27 cellular contexts compared by ENCODE assay signal in genomic region chr17:56762988-56763387, GRCh38.
DNase-seq lines count a peak whose midpoint lies in the region; ATAC-seq and TF ChIP-seq lines count a peak whose summit lies in the region.
"Had no signal": no experiment of that assay in that cellular context is flagged by ENCODE, and none has a peak within 500 bp of the region (broad histone marks: within the 10 kb centered on the region; RNA-seq: fewer than 3 reads in every experiment).

No MANE protein-coding gene starts in this region.

- 46% methylated on average over 1 of the region's 1 CpG for WGBS in SK-N-SH (ENCODE audit: low lambda C conversion rate)

- H3K27me3 ChIP-seq in SK-N-SH (ENCODE audit: insufficient read depth) (no peaks in the 10 kb centered on the region; the same call in 1 of the 2 replicates), BLaER1 (no peaks in the 10 kb centered on the region), Loucy (ENCODE audit: insufficient read depth, low read length, poor library complexity, severe bottlenecking) (no peaks in the 10 kb centered on the region), PC-3 (ENCODE audit: low read length) (no peaks in the 10 kb centered on the region), HAP-1 (ENCODE audit: low read depth) (peaks cover 2% of the 10 kb centered on the region; the same call in 1 of the 2 replicates)

- in situ Hi-C loops in HAP-1 (cut with MboI; ENCODE audit: low sequenced_read_pairs), result no loop called here

- H3F3A ChIP-seq in SK-N-SH (replicated peaks; ENCODE audit: insufficient read depth), result no peaks in the 10 kb centered on the region
- no peaks in the 10 kb centered on the region for H3F3A ChIP-seq in Loucy (ENCODE audit: low read depth)
- no peaks in the 10 kb centered on the region for H3F3A ChIP-seq in PC-3 (ENCODE audit: low read length, unreplicated experiment)

- H3K4me2 ChIP-seq in SK-N-SH (no peak overlapping the region), BLaER1 (peak overlapping the region; percentile 40), Loucy (ENCODE audit: low read depth, low read length, poor library complexity, severe bottlenecking) (peak overlapping the region; percentile 67), PC-3 (ENCODE audit: low read length) (no peak overlapping the region)

- peak overlapping the region; percentile 40 for H3K4me3 Mint-ChIP-seq in activated naive CD8-positive, alpha-beta T cell
- H3K4me3 Mint-ChIP-seq: H9; mesothelial cell of epicardium; naive B cell; stimulated activated naive B cell treated with anti-CD40 and anti-IgM and Interleukin-4, amounts not matched to agents 10 μg/mL and 1 μg/mL and 100 μg/mL, for 72 hours had no signal

- DNase-seq in SK-N-SH (no peak), PC-3 (no peak), HAP-1 (ENCODE audit: low spot score in 2 of 2) (no peak)
- DNase-seq: caudate nucleus; foreskin keratinocyte; GDM1; H9; heart left ventricle; kidney; naive B cell; NCI-H1105; NCI-H1930; NCI-H69; nucleus accumbens; psoas muscle; SIG-M5; stimulated activated CD4-positive, alpha-beta T cell treated with anti-CD3 and anti-CD28 coated beads, Interleukin-4, amount 100 ng/mL, for 4 hours; stimulated activated naive B cell treated with anti-CD40 and anti-IgM and Interleukin-4, amounts not matched to agents 10 μg/mL and 1 μg/mL and 100 μg/mL, for 72 hours had no signal

- no TSS peak for BruUV-seq in PC-3 (replicated peaks; lab: Mats Ljungman, UMichigan)

- TF ChIP-seq EP300 in SK-N-SH (IDR thresholded peaks at IDR 0.05; ENCODE audit: borderline replicate concordance in 1 of 2, low read depth in 1 of 2, low read length in 1 of 2), result no peak

- H3K9me3 ChIP-seq in SK-N-SH (no peaks in the 10 kb centered on the region), BLaER1 (peaks cover 44% of the 10 kb centered on the region), Loucy (ENCODE audit: insufficient read depth, low read depth, low read length) (no peaks in the 10 kb centered on the region), PC-3 (ENCODE audit: low read length) (no peaks in the 10 kb centered on the region), HAP-1 (no peaks in the 10 kb centered on the region)
- H3K9me3 ChIP-seq: heart left ventricle, psoas muscle, thoracic aorta had no signal

- peaks cover 15% of the 10 kb centered on the region for H3K4me1 Mint-ChIP-seq in activated naive CD8-positive, alpha-beta T cell (ENCODE audit: low read depth)
- H3K4me1 Mint-ChIP-seq: mesothelial cell of epicardium; naive B cell; stimulated activated naive B cell treated with anti-CD40 and anti-IgM and Interleukin-4, amounts not matched to agents 10 μg/mL and 1 μg/mL and 100 μg/mL, for 72 hours had no signal

- H3K27me3 Mint-ChIP-seq in activated naive CD8-positive, alpha-beta T cell, result no peaks in the 10 kb centered on the region
- H3K27me3 Mint-ChIP-seq: stimulated activated naive B cell treated with anti-CD40 and anti-IgM and Interleukin-4, amounts not matched to agents 10 μg/mL and 1 μg/mL and 100 μg/mL, for 72 hours had no signal

- no peak for TF ChIP-seq RAD21 in SK-N-SH (IDR thresholded peaks at IDR 0.05; ENCODE audit: low read length)

- H3K9ac ChIP-seq in SK-N-SH, result no peak overlapping the region
- no peak overlapping the region for H3K9ac ChIP-seq in BLaER1
- peak overlapping the region; percentile 68 for H3K9ac ChIP-seq in Loucy (ENCODE audit: low read depth, low read length, poor library complexity, severe bottlenecking)
- no peak overlapping the region for H3K9ac ChIP-seq in PC-3 (ENCODE audit: low read length)

- ATAC-seq in SK-N-SH treated with all-trans-retinoic acid at 6 μM for 48 hours (no peak), PC-3 (no peak; the same call in 1 of the 2 replicates), GM18498 (IDR thresholded peaks at IDR 0.05; ENCODE audit: unreplicated experiment) (no peak)
- ATAC-seq: esophagus mucosa; foreskin keratinocyte; heart left ventricle; psoas muscle; stimulated activated naive B cell treated with anti-CD40 and anti-IgM and Interleukin-4, amounts not matched to agents 10 μg/mL and 1 μg/mL and 100 μg/mL, for 72 hours had no signal

- H3K36me3 ChIP-seq in SK-N-SH (replicated peaks in 1 of 2; ENCODE audit: control insufficient read depth in 1 of 2, insufficient read depth in 2 of 2, low read length in 1 of 2) (no peaks in the 10 kb centered on the region), BLaER1 (0 out of 2 replicates have a peak, but pooled peaks cover 7% of the 10 kb centered on the region), Loucy (ENCODE audit: insufficient read depth, low read length) (no peaks in the 10 kb centered on the region), PC-3 (ENCODE audit: low read depth, low read length) (no peaks in the 10 kb centered on the region), HAP-1 (replicated peaks) (no peaks in the 10 kb centered on the region)
- H3K36me3 ChIP-seq: heart left ventricle, thoracic aorta had no signal

- CTCF ChIA-PET in SK-N-SH (lab: Yijun Ruan, JAX) (interaction anchor here (3.3 to 5.2 kb wide), 2 partner anchors 18 to 47 kb away, joined by 19 to 63 read pairs; no protein-coding TSS in a partner anchor), PC-3 (lab: Charles Lee) (no interaction called here)

- peak overlapping the region; percentile 65 for H3K27ac Mint-ChIP-seq in activated naive CD8-positive, alpha-beta T cell
- H3K27ac Mint-ChIP-seq: H9; mesothelial cell of epicardium; naive B cell; stimulated activated naive B cell treated with anti-CD40 and anti-IgM and Interleukin-4, amounts not matched to agents 10 μg/mL and 1 μg/mL and 100 μg/mL, for 72 hours had no signal

- POLR2A ChIA-PET in SK-N-SH (lab: Yijun Ruan, JAX), result no interaction called here
- POLR2A ChIA-PET in PC-3 (lab: Charles Lee; ENCODE audit: unreplicated experiment), result no interaction called here

- H3K36me3 Mint-ChIP-seq in activated naive CD8-positive, alpha-beta T cell, result no peaks in the 10 kb centered on the region
- H3K36me3 Mint-ChIP-seq: mesothelial cell of epicardium; naive B cell; stimulated activated naive B cell treated with anti-CD40 and anti-IgM and Interleukin-4, amounts not matched to agents 10 μg/mL and 1 μg/mL and 100 μg/mL, for 72 hours had no signal

- H4K20me1 ChIP-seq in SK-N-SH (ENCODE audit: insufficient read depth) (no peaks in the 10 kb centered on the region), BLaER1 (no peaks in the 10 kb centered on the region), Loucy (ENCODE audit: insufficient read depth, low read length, poor library complexity, severe bottlenecking) (no peaks in the 10 kb centered on the region), PC-3 (ENCODE audit: low read length) (no peaks in the 10 kb centered on the region)

- H3K4me1 ChIP-seq in SK-N-SH (ENCODE audit: control insufficient read depth in 1 of 2, insufficient read depth in 2 of 2, low read depth in 1 of 2, low read length in 1 of 2), result no peaks in the 10 kb centered on the region
- peaks cover 40% of the 10 kb centered on the region for H3K4me1 ChIP-seq in BLaER1
- H3K4me1 ChIP-seq in Loucy (ENCODE audit: insufficient read depth, low read length, poor library complexity, severe bottlenecking), result peaks cover 57% of the 10 kb centered on the region
- peaks cover 12% of the 10 kb centered on the region for H3K4me1 ChIP-seq in PC-3 (ENCODE audit: insufficient read depth, low read length)
- H3K4me1 ChIP-seq in HAP-1, result no peaks in the 10 kb centered on the region
- H3K4me1 ChIP-seq: foreskin keratinocyte, heart left ventricle, psoas muscle had no signal

- H3K9me2 ChIP-seq in SK-N-SH (no peaks in the 10 kb centered on the region), Loucy (replicated peaks; ENCODE audit: low read depth, low read length) (no peaks in the 10 kb centered on the region), PC-3 (replicated peaks; ENCODE audit: low read length) (0 out of 2 replicates have a peak, but pooled peaks cover 3% of the 10 kb centered on the region)

- H3K9me3 Mint-ChIP-seq in activated naive CD8-positive, alpha-beta T cell (ENCODE audit: low read depth), result no peaks in the 10 kb centered on the region
- H3K9me3 Mint-ChIP-seq: H9, mesothelial cell of epicardium had no signal

- H3K27ac ChIP-seq in SK-N-SH (ENCODE audit: low read depth in 2 of 2, low read length in 1 of 2), result no peak overlapping the region
- no peak overlapping the region for H3K27ac ChIP-seq in BLaER1
- no peak overlapping the region for H3K27ac ChIP-seq in PC-3 (ENCODE audit: low read length)
- H3K27ac ChIP-seq: 22Rv1, foreskin keratinocyte, heart left ventricle, psoas muscle, thoracic aorta had no signal

- H3K4me3 ChIP-seq in SK-N-SH (ENCODE audit: low read depth in 2 of 2, low read length in 1 of 2), result no peak overlapping the region
- no peak overlapping the region for H3K4me3 ChIP-seq in BLaER1
- peak overlapping the region; percentile 53 for H3K4me3 ChIP-seq in Loucy (ENCODE audit: low read length, poor library complexity, severe bottlenecking)
- no peak overlapping the region for H3K4me3 ChIP-seq in PC-3 (ENCODE audit: low read length)
- no peak overlapping the region for H3K4me3 ChIP-seq in HAP-1
- H3K4me3 ChIP-seq: heart left ventricle, psoas muscle, thoracic aorta had no signal

- H2AFZ ChIP-seq in SK-N-SH (ENCODE audit: low read depth), result peak overlapping the region; percentile 59; the same call in 1 of the 2 replicates
- H2AFZ ChIP-seq in Loucy (ENCODE audit: low read length), result peak overlapping the region; percentile 88
- no peak overlapping the region for H2AFZ ChIP-seq in PC-3 (ENCODE audit: low read length)

- H3K79me2 ChIP-seq in SK-N-SH (ENCODE audit: insufficient read depth), result no peaks in the 10 kb centered on the region
- H3K79me2 ChIP-seq in Loucy (ENCODE audit: insufficient read depth, low read length), result no peaks in the 10 kb centered on the region
- no peaks in the 10 kb centered on the region for H3K79me2 ChIP-seq in PC-3 (ENCODE audit: low read length)

- intact Hi-C loops in PC-3 (cut with micrococcal nuclease), result no loop called here

- TF ChIP-seq CTCF in SK-N-SH (IDR thresholded peaks at IDR 0.05), result no peak
- TF ChIP-seq CTCF in Loucy (conservative IDR thresholded peaks at IDR 0.05; ENCODE audit: low read length), result no peak
- TF ChIP-seq CTCF in PC-3 (conservative IDR thresholded peaks at IDR 0.05; ENCODE audit: low read depth, low read length), result no peak

TF ChIP-seq in SK-N-SH, 30 proteins besides CTCF, POLR2A, EP300 and RAD21 (continues in another document):
- TF ChIP-seq MAX (IDR thresholded peaks at IDR 0.05; ENCODE audit: low read depth), result no peak

TF ChIP-seq in SK-N-SH treated with all-trans-retinoic acid at 6 μM for 48 hours, 23 proteins besides CTCF, POLR2A, EP300 and RAD21 (continues in another document):
- TF ChIP-seq ISL1 (CRISPR knock-in tag; IDR thresholded peaks at IDR 0.05), result no peak
- no peak for TF ChIP-seq SNAI2 (CRISPR knock-in tag; IDR thresholded peaks at IDR 0.05)
- TF ChIP-seq TOX (CRISPR knock-in tag; IDR thresholded peaks at IDR 0.05; ENCODE audit: borderline replicate concordance), result no peak

Comparison
In these comparisons a context has a peak if more than half of its experiments do, and no peak if none do; other contexts are left out.
1. H3K4me2 ChIP-seq: peak in BLaER1 (single experiment) and Loucy (single experiment); none in SK-N-SH (single experiment) and PC-3 (single experiment).